18 cellular contexts compared by ENCODE assay signal in genomic region chr4:174928174-174928573, GRCh38. TPM values are rescaled to one million over a fixed set of nuclear protein-coding genes. Genes with fewer than 3 reads are reported as not detected.
A peak's percentile ranks its signal among the peaks of the same experiment; 100 is the strongest.
DNase-seq lines count a peak whose midpoint lies in the region; ATAC-seq, FAIRE-seq and TF ChIP-seq lines count a peak whose summit lies in the region.
"Had no signal": no experiment of that assay in that cellular context is flagged by ENCODE, and none has a peak within 500 bp of the region (broad histone marks: within the 10 kb centered on the region; RNA-seq: fewer than 3 reads in every experiment).

No MANE protein-coding gene starts in this region.

- DNase-seq in GM12891 (ENCODE audit: insufficient read length, low spot score) (no peak), Peyer's patch (peak in 2 of 3 donors; percentile 71 to 81), NCI-H1930 (lab: John Stamatoyannopoulos, UW) (no peak), T1000 (lab: John Stamatoyannopoulos, UW) (no peak), amniotic stem cell (lab: John Stamatoyannopoulos, UW) (no peak)
- DNase-seq: activated CD4-positive, alpha-beta T cell treated with anti-CD3 and anti-CD28 coated beads for 48 hours; activated effector memory CD4-positive, alpha-beta T cell treated with anti-CD3 and anti-CD28 coated beads, Interleukin-2, amount 50 U/mL, for 16 hours; brain microvascular endothelial cell; effector memory CD4-positive, alpha-beta T cell; gastrocnemius medialis; NCI-H1105; NCI-H748 treated with DMSO at 0.1 percent for 48 hours; stimulated activated naive CD4-positive, alpha-beta T cell treated with Interleukin-2 at 50 U/mL for 16 hours had no signal

- peak overlapping the region in 2 of 4 donors; percentile 23 to 71 for H3K27ac ChIP-seq in Peyer's patch
- H3K27ac ChIP-seq: brain microvascular endothelial cell, gastrocnemius medialis had no signal

- H3K9me3 ChIP-seq in Peyer's patch: no peaks in the 10 kb centered on the region
- H3K9me3 ChIP-seq: gastrocnemius medialis had no signal

- TF ChIP-seq CTCF in Peyer's patch (IDR thresholded peaks at IDR 0.05): no peak

- peak; percentile 89 for FAIRE-seq in GM12891 (lab: Jason Lieb, UNC)
- FAIRE-seq: keratinocyte had no signal

- H3K27me3 ChIP-seq in Peyer's patch: no peaks in the 10 kb centered on the region
- H3K27me3 ChIP-seq: brain microvascular endothelial cell, gastrocnemius medialis had no signal

- no peak for TF ChIP-seq POLR2A in GM12891 (IDR thresholded peaks at IDR 0.05; ENCODE audit: low read depth, low read length)
- no peak for TF ChIP-seq POLR2A in Peyer's patch (IDR thresholded peaks at IDR 0.05)

- H3K4me1 ChIP-seq in Peyer's patch: no peaks in the 10 kb centered on the region
- H3K4me1 ChIP-seq: gastrocnemius medialis had no signal

- ATAC-seq in GM21360 (IDR thresholded peaks at IDR 0.05; ENCODE audit: unreplicated experiment): peak; percentile 55
- ATAC-seq in HG03045 (IDR thresholded peaks at IDR 0.05; ENCODE audit: unreplicated experiment): peak; percentile 57
- no peak for ATAC-seq in GM19328 (IDR thresholded peaks at IDR 0.05; ENCODE audit: unreplicated experiment)
- ATAC-seq: gastrocnemius medialis had no signal

- no peaks in the 10 kb centered on the region for H3K36me3 ChIP-seq in Peyer's patch
- H3K36me3 ChIP-seq: brain microvascular endothelial cell, gastrocnemius medialis had no signal

- H3K4me3 ChIP-seq in Peyer's patch: no peak overlapping the region
- H3K4me3 ChIP-seq: gastrocnemius medialis had no signal

TF ChIP-seq in GM12891, 5 proteins besides CTCF, POLR2A, EP300 and RAD21:
- peak; percentile 55; the same call in 1 of the 2 replicates for TF ChIP-seq POU2F2 (IDR thresholded peaks at IDR 0.05; ENCODE audit: low read depth, low read length)
- TF ChIP-seq PAX5 (IDR thresholded peaks at IDR 0.05; ENCODE audit: insufficient read depth, low read length, severe bottlenecking): no peak

RNA-seq across cellular contexts. Expression of gene ADAM29, which starts 10.0 kb away (rescaled TPM):
- 0.14 TPM for polyA plus RNA-seq in GM12891 (2012; ENCODE audit: low read depth, missing spikeins)
- not detected for total RNA-seq in Peyer's patch
- total RNA-seq: gastrocnemius medialis, HT-29 had no signal
- polyA plus RNA-seq: keratinocyte had no signal

Comparison
In these comparisons a context has a peak if more than half of its experiments do, and no peak if none do; other contexts are left out.
1. DNase-seq: peak in Peyer's patch (2 of 3); none in GM12891 (single experiment), NCI-H1930 (0 of 2), T1000 (single experiment) and amniotic stem cell (single experiment).